In the genomic region with DNA sequence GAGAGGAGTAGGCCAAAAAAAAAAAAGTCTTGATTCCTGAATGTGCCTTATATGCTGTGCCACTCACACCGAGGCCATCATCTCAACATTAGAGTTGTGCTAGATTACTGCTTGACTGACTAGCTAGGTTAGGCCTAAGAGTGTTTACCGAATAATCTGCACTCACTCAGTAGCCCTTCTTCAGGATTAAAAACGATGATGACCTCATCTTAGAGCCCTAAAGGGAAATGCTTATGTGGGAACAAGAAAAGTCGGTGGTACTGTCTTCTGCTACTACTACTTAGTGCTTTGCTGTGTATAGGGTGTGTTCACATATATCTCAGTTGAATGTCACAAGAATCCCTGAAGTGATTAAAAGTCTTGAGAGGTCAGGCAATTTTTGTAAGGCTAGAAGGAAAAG, we compare ENCODE assay signal across 15 cellular contexts.
"Had no signal": no experiment of that assay in that cellular context is flagged by ENCODE, and none has a peak within 500 bp of the region (broad histone marks: within the 10 kb centered on the region; RNA-seq: fewer than 3 reads in every experiment).

No MANE protein-coding gene starts in this region.

- H3K4me1 ChIP-seq: gastroesophageal sphincter, right atrium auricular region, SJCRH30, testis, upper lobe of right lung had no signal

- ATAC-seq: activated CD4-positive, alpha-beta T cell treated with anti-CD3 and anti-CD28 coated beads for 36 hours; gastroesophageal sphincter; upper lobe of right lung had no signal

- FAIRE-seq: kidney had no signal

- DNase-seq: activated CD4-positive, alpha-beta T cell treated with anti-CD3 and anti-CD28 coated beads for 36 hours; activated CD8-positive, alpha-beta memory T cell treated with anti-CD3 and anti-CD28 coated beads for 24 hours; brain microvascular endothelial cell; kidney; SJCRH30; stimulated activated naive CD4-positive, alpha-beta T cell; T-helper 9 cell; testis; upper lobe of right lung had no signal

- H3K27ac Mint-ChIP-seq: activated CD4-positive, alpha-beta T cell treated with anti-CD3 and anti-CD28 coated beads for 36 hours; activated naive CD4-positive, alpha-beta T cell treated with anti-CD3 and anti-CD28 coated beads, Interleukin-2, amount 50 U/mL, for 24 hours; activated T-helper 2 cell treated with anti-CD3 and anti-CD28 coated beads, Interferon-gamma antibody, Interleukin-2, Interleukin-4, amounts not matched to agents 10 μg/mL and 5 μg/mL and 100 μg/mL, durations not matched to agents 14 hours and 24 hours and 36 hours; mesothelial cell of epicardium had no signal

- H3K27ac ChIP-seq: brain microvascular endothelial cell, gastroesophageal sphincter, right atrium auricular region, SJCRH30, testis, upper lobe of right lung had no signal

- H3K27me3 Mint-ChIP-seq: activated CD4-positive, alpha-beta T cell treated with anti-CD3 and anti-CD28 coated beads for 36 hours; activated naive CD4-positive, alpha-beta T cell treated with anti-CD3 and anti-CD28 coated beads, Interleukin-2, amount 50 U/mL, for 24 hours had no signal

- H3K4me3 Mint-ChIP-seq: activated CD4-positive, alpha-beta T cell treated with anti-CD3 and anti-CD28 coated beads for 36 hours; activated naive CD4-positive, alpha-beta T cell treated with anti-CD3 and anti-CD28 coated beads, Interleukin-2, amount 50 U/mL, for 24 hours; mesothelial cell of epicardium had no signal

- H3K4me1 Mint-ChIP-seq: activated CD4-positive, alpha-beta T cell treated with anti-CD3 and anti-CD28 coated beads for 36 hours; mesothelial cell of epicardium had no signal

- H3K27me3 ChIP-seq: brain microvascular endothelial cell, gastroesophageal sphincter, right atrium auricular region, SJCRH30, testis, upper lobe of right lung had no signal

- H3K9me3 Mint-ChIP-seq: activated naive CD4-positive, alpha-beta T cell treated with anti-CD3 and anti-CD28 coated beads, Interleukin-2, amount 50 U/mL, for 24 hours; activated T-helper 2 cell treated with anti-CD3 and anti-CD28 coated beads, Interferon-gamma antibody, Interleukin-2, Interleukin-4, amounts not matched to agents 10 μg/mL and 5 μg/mL and 100 μg/mL, durations not matched to agents 14 hours and 24 hours and 36 hours; mesothelial cell of epicardium had no signal

- H3K4me3 ChIP-seq: gastroesophageal sphincter, right atrium auricular region, SJCRH30, smooth muscle cell, testis, upper lobe of right lung had no signal

- H3K9me3 ChIP-seq: gastroesophageal sphincter, right atrium auricular region, SJCRH30, testis, upper lobe of right lung had no signal
